In genomic region chr3:134030382-134030753, GRCh38 we compare ENCODE assay signal across 8 cellular contexts. TPM values are rescaled to one million over a fixed set of nuclear protein-coding genes. Genes with fewer than 3 reads are reported as not detected.
A peak's percentile ranks its signal among the peaks of the same experiment; 100 is the strongest.
DNase-seq lines count a peak whose midpoint lies in the region; ATAC-seq and TF ChIP-seq lines count a peak whose summit lies in the region.

No MANE protein-coding gene starts in this region.

- no peaks in the 10 kb centered on the region for H3K4me1 ChIP-seq in thymus (ENCODE audit: control insufficient read depth, insufficient read depth, low read length)

- H3K27me3 Mint-ChIP-seq in activated T-helper 2 cell treated with anti-CD3 and anti-CD28 coated beads, Interferon-gamma antibody, Interleukin-2, Interleukin-4, amounts not matched to agents 10 μg/mL and 5 μg/mL and 100 μg/mL, durations not matched to agents 14 hours and 24 hours and 36 hours (ENCODE audit: low read depth), result peaks cover 39% of the 10 kb centered on the region
- H3K27me3 Mint-ChIP-seq in immature natural killer cell (ENCODE audit: low read depth in 3 of 3), result peaks cover 2 to 16% (median 6%) of the 10 kb centered on the region in 3 donors

- ATAC-seq in GM18907 (IDR thresholded peaks at IDR 0.05; ENCODE audit: unreplicated experiment) (no peak), GM21723 (IDR thresholded peaks at IDR 0.05; ENCODE audit: unreplicated experiment) (no peak)

- WGBS in thymus, result 17% methylated on average over 9 of the region's 9 CpGs

- no peaks in the 10 kb centered on the region for H3K9me3 Mint-ChIP-seq in activated T-helper 2 cell treated with anti-CD3 and anti-CD28 coated beads, Interferon-gamma antibody, Interleukin-2, Interleukin-4, amounts not matched to agents 10 μg/mL and 5 μg/mL and 100 μg/mL, durations not matched to agents 14 hours and 24 hours and 36 hours
- H3K9me3 Mint-ChIP-seq in immature natural killer cell, result peaks cover 0 to 2% (median 0%) of the 10 kb centered on the region in 6 donors

- no peak overlapping the region for H3K27ac Mint-ChIP-seq in activated T-helper 2 cell treated with anti-CD3 and anti-CD28 coated beads, Interferon-gamma antibody, Interleukin-2, Interleukin-4, amounts not matched to agents 10 μg/mL and 5 μg/mL and 100 μg/mL, durations not matched to agents 14 hours and 24 hours and 36 hours
- H3K27ac Mint-ChIP-seq in immature natural killer cell, result no peak overlapping the region

- no peaks in the 10 kb centered on the region for H3K36me3 Mint-ChIP-seq in activated T-helper 2 cell treated with anti-CD3 and anti-CD28 coated beads, Interferon-gamma antibody, Interleukin-2, Interleukin-4, amounts not matched to agents 10 μg/mL and 5 μg/mL and 100 μg/mL, durations not matched to agents 14 hours and 24 hours and 36 hours (ENCODE audit: low read depth)
- no peaks in the 10 kb centered on the region for H3K36me3 Mint-ChIP-seq in immature natural killer cell

- no peaks in the 10 kb centered on the region for H3K9me3 ChIP-seq in thymus (ENCODE audit: control insufficient read depth)

- H3K4me1 Mint-ChIP-seq in activated T-helper 2 cell treated with anti-CD3 and anti-CD28 coated beads, Interferon-gamma antibody, Interleukin-2, Interleukin-4, amounts not matched to agents 10 μg/mL and 5 μg/mL and 100 μg/mL, durations not matched to agents 14 hours and 24 hours and 36 hours (ENCODE audit: low read depth), result peaks cover 2% of the 10 kb centered on the region
- peaks cover 2 to 8% of the 10 kb centered on the region in 2 donors for H3K4me1 Mint-ChIP-seq in immature natural killer cell

- intact Hi-C loops in activated T-helper 2 cell treated with anti-CD3 and anti-CD28 coated beads, Interferon-gamma antibody, Interleukin-2, Interleukin-4, amounts not matched to agents 10 μg/mL and 5 μg/mL and 100 μg/mL, durations not matched to agents 14 hours and 24 hours and 36 hours (cut with micrococcal nuclease), result no loop called here

- peaks cover 21% of the 10 kb centered on the region for H3K27me3 ChIP-seq in thymus (ENCODE audit: control insufficient read depth, insufficient read depth)

- peak overlapping the region; percentile 18 for H3K27ac ChIP-seq in thymus (ENCODE audit: low read depth)

- TF ChIP-seq CTCF in GM20000 (IDR thresholded peaks at IDR 0.05; ENCODE audit: extremely low read depth, missing control alignments), result no peak

- peak; percentile 44 for DNase-seq in activated CD8-positive, alpha-beta memory T cell treated with anti-CD3 and anti-CD28 coated beads for 24 hours
- DNase-seq in activated CD8-positive, alpha-beta memory T cell treated with anti-CD3 and anti-CD28 coated beads, Interleukin-2, amount 50 U/mL, for 4 hours, result no peak
- DNase-seq in activated T-helper 2 cell treated with anti-CD3 and anti-CD28 coated beads, Interferon-gamma antibody, Interleukin-2, Interleukin-4, amounts not matched to agents 10 μg/mL and 5 μg/mL and 100 μg/mL, durations not matched to agents 14 hours and 24 hours and 36 hours (ENCODE audit: low spot score), result no peak
- DNase-seq in immature natural killer cell (no peak), GM20000 (ENCODE audit: low spot score) (no peak)

- no peaks in the 10 kb centered on the region for H3K36me3 ChIP-seq in thymus (ENCODE audit: control insufficient read depth, insufficient read depth)

- H3K4me3 ChIP-seq in thymus (ENCODE audit: low read length), result peak overlapping the region; percentile 51

- peak overlapping the region; percentile 26 for H3K4me3 Mint-ChIP-seq in activated T-helper 2 cell treated with anti-CD3 and anti-CD28 coated beads, Interferon-gamma antibody, Interleukin-2, Interleukin-4, amounts not matched to agents 10 μg/mL and 5 μg/mL and 100 μg/mL, durations not matched to agents 14 hours and 24 hours and 36 hours (ENCODE audit: low read depth)
- H3K4me3 Mint-ChIP-seq in immature natural killer cell, result peak overlapping the region; percentile 38 to 58 (median 50)

RNA-seq across cellular contexts. Expression of gene SLCO2A1, which starts 0.6 kb away (rescaled TPM):
- not detected in 2 replicates for total RNA-seq in activated T-helper 2 cell treated with anti-CD3 and anti-CD28 coated beads, Interferon-gamma antibody, Interleukin-2, Interleukin-4, amounts not matched to agents 10 μg/mL and 5 μg/mL and 100 μg/mL, durations not matched to agents 14 hours and 24 hours and 36 hours
- not detected for polyA plus RNA-seq in immature natural killer cell
- 3.9 TPM for polyA plus RNA-seq in thymus
